Comparison of ENCODE assay signal across 10 cellular contexts in genomic region chr11:121446752-121447156, GRCh38. TPM values are rescaled to one million over a fixed set of nuclear protein-coding genes. Genes with fewer than 3 reads are reported as not detected.
DNase-seq lines count a peak whose midpoint lies in the region; ATAC-seq, FAIRE-seq and TF ChIP-seq lines count a peak whose summit lies in the region.
"Had no signal": no experiment of that assay in that cellular context is flagged by ENCODE, and none has a peak within 500 bp of the region (broad histone marks: within the 10 kb centered on the region; RNA-seq: fewer than 3 reads in every experiment).

No MANE protein-coding gene starts in this region.

- H3K4me3 ChIP-seq in BJ (ENCODE audit: low read depth, low read length): no peak overlapping the region
- no peak overlapping the region for H3K4me3 ChIP-seq in uterus
- no peak overlapping the region for H3K4me3 ChIP-seq in lower lobe of right lung

- DNase-seq in BJ (ENCODE audit: low read depth) (no peak), GM12892 (ENCODE audit: insufficient read length) (no peak), RPMI7951 (ENCODE audit: low read depth) (peak; percentile 13), foreskin keratinocyte (peak in 1 of 2 donors; percentile 29), uterus (no peak), lower lobe of right lung (no peak)
- no peak for DNase-seq in stimulated activated naive CD4-positive, alpha-beta T cell (lab: John Stamatoyannopoulos, UW)
- DNase-seq: head of caudate nucleus, KG1 had no signal

- TF ChIP-seq POLR2A in GM12892 (IDR thresholded peaks at IDR 0.05; ENCODE audit: low read depth, low read length): no peak
- TF ChIP-seq POLR2A in uterus (IDR thresholded peaks at IDR 0.05): no peak

- TF ChIP-seq CTCF in BJ (IDR thresholded peaks at IDR 0.05; ENCODE audit: insufficient read depth, low read depth, low read length) (peak; percentile 30; the same call in 1 of the 2 replicates), foreskin keratinocyte (conservative IDR thresholded peaks at IDR 0.05) (peak; percentile 59), uterus (IDR thresholded peaks at IDR 0.05) (peak in 2 of 4 experiments; percentile 8 to 9), lower lobe of right lung (IDR thresholded peaks at IDR 0.05) (no peak)

- H3K36me3 ChIP-seq in BJ (ENCODE audit: control insufficient read depth, insufficient read depth, low read length) (no peaks in the 10 kb centered on the region), uterus (no peaks in the 10 kb centered on the region), lower lobe of right lung (no peaks in the 10 kb centered on the region)

- POLR2A ChIA-PET in BJ (lab: Charles Lee): no interaction called here

- H3K27me3 ChIP-seq in BJ (ENCODE audit: control insufficient read depth, insufficient read depth, low read length) (peaks cover 13% of the 10 kb centered on the region), foreskin keratinocyte (no peaks in the 10 kb centered on the region), uterus (no peaks in the 10 kb centered on the region), lower lobe of right lung (ENCODE audit: low read depth) (no peaks in the 10 kb centered on the region)

- H3K4me1 ChIP-seq in foreskin keratinocyte (peaks cover 10% of the 10 kb centered on the region), uterus (no peaks in the 10 kb centered on the region), lower lobe of right lung (peaks cover 28% of the 10 kb centered on the region)

- H3K27ac ChIP-seq in foreskin keratinocyte (no peak overlapping the region), uterus (no peak overlapping the region), lower lobe of right lung (no peak overlapping the region)

- CTCF ChIA-PET in BJ (lab: Yijun Ruan, JAX): interaction anchor here (0.8 to 1.5 kb wide), 5 partner anchors 10 to 1076 kb away, joined by 3 to 6 read pairs (median 3); no protein-coding TSS in a partner anchor

- FAIRE-seq in GM12892 (lab: Jason Lieb, UNC): peak; percentile 91

- intact Hi-C loops in uterus (cut with DNase I; ENCODE audit: low total_unique reads): no loop called here
- intact Hi-C loops in lower lobe of right lung (cut with DNase I): no loop called here

- H3K9me3 ChIP-seq in uterus (no peaks in the 10 kb centered on the region), lower lobe of right lung (no peaks in the 10 kb centered on the region)

- ATAC-seq in foreskin keratinocyte (peak; percentile 27), lower lobe of right lung (no peak), HG02885 (IDR thresholded peaks at IDR 0.05; ENCODE audit: poor library complexity, unreplicated experiment) (no peak)

RNA-seq across cellular contexts. Expression of gene SORL1, which starts 5.4 kb away (rescaled TPM):
- polyA plus RNA-seq in BJ (2011; rRNA removed) (0.61 and 1.4 TPM in 2 replicates), foreskin keratinocyte (9.5 and 11.1 TPM in 2 replicates)
- 1.8 and 2.2 TPM in 2 replicates for polyA minus RNA-seq in BJ (2011; rRNA and poly(A)+ RNA removed)
- polyA plus RNA-seq in GM12892 (2012; ENCODE audit: missing spikeins): 61.4 TPM
- 0.60 and 1.3 TPM in 2 replicates for total RNA-seq in RPMI7951 (2014; rRNA removed; shearing (Covaris generic))
- total RNA-seq in foreskin keratinocyte (67.1 and 71.9 TPM in 2 replicates), uterus (10 to 100 TPM in 3 of 4 donors, 1 to 10 TPM in 1; 7.6 to 42.6 (median 17.2) TPM), lower lobe of right lung (74.0 TPM)
